In the genomic region with DNA sequence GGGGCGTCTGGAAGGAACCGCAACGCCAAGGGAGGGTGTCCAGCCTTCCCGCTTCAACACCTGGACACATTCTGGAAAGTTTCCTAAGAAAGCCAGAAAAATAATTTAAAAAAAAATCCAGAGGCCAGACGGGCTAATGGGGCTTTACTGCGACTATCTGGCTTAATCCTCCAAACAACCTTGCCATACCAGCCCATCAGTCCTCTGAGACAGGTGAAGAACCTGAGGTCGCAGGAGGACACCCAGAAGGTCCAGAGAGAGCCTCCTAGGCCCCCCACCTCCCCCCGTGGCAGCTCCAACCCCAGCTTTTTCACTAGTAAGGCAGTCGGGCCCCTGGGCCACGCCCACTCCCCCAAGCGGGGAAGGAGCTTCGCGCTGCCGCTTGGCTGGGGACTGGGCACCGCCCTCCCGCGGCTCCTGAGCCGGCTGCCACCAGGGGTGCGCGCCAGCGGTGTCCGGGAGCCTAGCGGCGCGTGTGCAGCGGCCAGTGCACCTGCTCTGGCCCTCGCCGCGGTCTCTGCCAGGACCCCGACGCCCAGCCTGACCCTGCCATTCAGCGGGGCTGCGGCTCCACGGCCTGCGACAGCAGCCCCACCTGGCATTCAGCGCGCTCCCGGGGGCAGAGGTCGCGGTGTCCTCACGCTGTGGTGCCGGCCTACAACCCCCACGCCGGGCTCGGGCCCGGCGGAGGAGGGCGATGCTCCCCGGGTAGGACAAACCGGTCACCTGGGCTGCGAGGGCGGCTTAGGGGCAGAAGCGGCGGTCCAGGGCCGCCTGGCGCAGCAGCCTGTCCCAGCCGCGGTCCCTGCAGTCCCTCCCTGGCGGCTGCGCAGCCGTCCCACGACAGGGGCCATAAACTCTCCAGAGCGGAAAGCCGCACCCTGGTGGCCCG, we compare ENCODE assay signal across 12 cellular contexts. TPM values are rescaled to one million over a fixed set of nuclear protein-coding genes. Genes with fewer than 3 reads are reported as not detected.
"Had no signal": no experiment of that assay in that cellular context is flagged by ENCODE, and none has a peak within 500 bp of the region (broad histone marks: within the 10 kb centered on the region; RNA-seq: fewer than 3 reads in every experiment).

No MANE protein-coding gene starts in this region.

RNA-seq across cellular contexts. Expression of a gene that starts 37.8 kb away (rescaled TPM):
- total RNA-seq: activated CD4-positive, alpha-beta memory T cell treated with anti-CD3 and anti-CD28 coated beads, Interleukin-2, amount 10 ng/mL, durations not matched to agents 7 days and 5 days; activated CD4-positive, alpha-beta T cell treated with anti-CD3 and anti-CD28 coated beads for 36 hours; activated CD4-positive, alpha-beta T cell treated with anti-CD3 and anti-CD28 coated beads, Interleukin-2, amount 10 ng/mL, durations not matched to agents 7 days and 5 days; activated CD8-positive, alpha-beta memory T cell treated with anti-CD3 and anti-CD28 coated beads, Interleukin-2, amount 10 ng/mL, durations not matched to agents 7 days and 5 days; activated CD8-positive, alpha-beta T cell treated with anti-CD3 and anti-CD28 coated beads, Interleukin-2, amount 10 ng/mL, durations not matched to agents 7 days and 5 days; activated naive CD8-positive, alpha-beta T cell treated with anti-CD3 and anti-CD28 coated beads for 36 hours; activated T-helper 2 cell treated with anti-CD3 and anti-CD28 coated beads, Interferon-gamma antibody, Interleukin-2, Interleukin-4, amounts not matched to agents 10 μg/mL and 5 μg/mL and 100 μg/mL, durations not matched to agents 14 hours and 24 hours and 36 hours; aorta; astrocyte; body of pancreas; cardiac septum; cerebellum had no signal
- polyA plus RNA-seq: aorta had no signal
